ENCODE assay signal across 8 cellular contexts in genomic region chr3:187750041-187750512, GRCh38. TPM values are rescaled to one million over a fixed set of nuclear protein-coding genes. Genes with fewer than 3 reads are reported as not detected.
DNase-seq lines count a peak whose midpoint lies in the region; ATAC-seq, FAIRE-seq and TF ChIP-seq lines count a peak whose summit lies in the region.

No MANE protein-coding gene starts in this region.

- H3K27ac Mint-ChIP-seq in H9 = peak overlapping the region; percentile 67 to 93 (median 72); a peak in 6 of 7 replicates
- H3K27ac Mint-ChIP-seq in immature natural killer cell = peak overlapping the region in 1 of 6 donors; percentile 29

- H4K91ac ChIP-seq in H9 (ENCODE audit: insufficient read length, low read depth, low read length) = no peak overlapping the region

- H3K4me3 Mint-ChIP-seq in H9 (peak overlapping the region; percentile 60 to 72), immature natural killer cell (no peak overlapping the region)

- no peak overlapping the region for H4K8ac ChIP-seq in H9 (replicated peaks; ENCODE audit: insufficient read length, low read depth, low read length)

- H2BK5ac ChIP-seq in H9 (ENCODE audit: insufficient read length, low read length) = no peak overlapping the region

- no peaks in the 10 kb centered on the region for H3K27me3 ChIP-seq in H9 (ENCODE audit: insufficient read depth, low read length)
- H3K27me3 ChIP-seq in fibroblast of lung (ENCODE audit: control insufficient read depth, insufficient read depth, low read length) = no peaks in the 10 kb centered on the region

- no TSS peak for BruUV-seq in OCI-LY7 (replicated peaks; lab: Mats Ljungman, UMichigan)

- no peak overlapping the region for H2BK20ac ChIP-seq in H9 (ENCODE audit: low read depth, low read length, poor library complexity, severe bottlenecking)

- WGBS in H9 (ENCODE audit: extremely low coverage, insufficient read length, low lambda C conversion rate) = no CpG with 5 or more reads among the region's 11 CpGs

- H3K9me3 Mint-ChIP-seq in H9 (no peaks in the 10 kb centered on the region; a peak in 1 of 5 replicates), immature natural killer cell (no peaks in the 10 kb centered on the region)

- peak overlapping the region; percentile 28 for H3K9ac ChIP-seq in H9 (ENCODE audit: extremely low read depth, insufficient read length, low read length)
- H3K9ac ChIP-seq in fibroblast of lung (ENCODE audit: insufficient read depth, low read length) = peak overlapping the region; percentile 36

- TF ChIP-seq CTCF in H9 (conservative IDR thresholded peaks at IDR 0.05) = no peak
- no peak for TF ChIP-seq CTCF in OCI-LY7 (conservative IDR thresholded peaks at IDR 0.05; ENCODE audit: low read length)
- no peak for TF ChIP-seq CTCF in fibroblast of lung (conservative IDR thresholded peaks at IDR 0.05 in 1 of 2, IDR thresholded peaks at IDR 0.05 in 1 of 2; ENCODE audit: low read depth in 1 of 2, low read length in 2 of 2)

- H3K4me1 ChIP-seq in H9 (ENCODE audit: insufficient read depth, low read length) = peaks cover 7% of the 10 kb centered on the region; the same call in 1 of the 2 replicates
- H3K4me1 ChIP-seq in OCI-LY7 (ENCODE audit: insufficient read depth, low read length, poor library complexity, severe bottlenecking) = peaks cover 54% of the 10 kb centered on the region
- H3K4me1 ChIP-seq in fibroblast of lung (ENCODE audit: control insufficient read depth, extremely low read depth, insufficient read depth, low read length) = no peaks in the 10 kb centered on the region

- no peaks in the 10 kb centered on the region for H3K9me2 ChIP-seq in OCI-LY7 (ENCODE audit: insufficient read depth, low read length)

- no peak for ATAC-seq in GM18502 (IDR thresholded peaks at IDR 0.05; ENCODE audit: poor library complexity, unreplicated experiment)

- no peaks in the 10 kb centered on the region for H3K79me1 ChIP-seq in H9 (ENCODE audit: insufficient read depth, low read depth, low read length, poor library complexity, severe bottlenecking)

- H3K36me3 Mint-ChIP-seq in H9 (ENCODE audit: insufficient read depth in 1 of 3, low read depth in 3 of 3) (no peaks in the 10 kb centered on the region), immature natural killer cell (no peaks in the 10 kb centered on the region)

- no peaks in the 10 kb centered on the region for H3K27me3 Mint-ChIP-seq in H9 (ENCODE audit: low read depth)
- H3K27me3 Mint-ChIP-seq in immature natural killer cell (ENCODE audit: low read depth in 3 of 3) = peaks cover 8 to 15% (median 10%) of the 10 kb centered on the region in 3 donors

- H2AK5ac ChIP-seq in H9 (ENCODE audit: insufficient read length, low read length) = no peak overlapping the region

- peak overlapping the region; percentile 87 for H3K4me2 ChIP-seq in H9 (ENCODE audit: insufficient read depth, insufficient read length, low read length)
- peak overlapping the region; percentile 93 for H3K4me2 ChIP-seq in OCI-LY7 (ENCODE audit: low read length)
- H3K4me2 ChIP-seq in fibroblast of lung (ENCODE audit: extremely low read depth, insufficient read depth, low read length) = peak overlapping the region; percentile 92

- peak; percentile 89 for DNase-seq in H9
- peak; percentile 78 for DNase-seq in OCI-LY7 (ENCODE audit: low spot score)
- DNase-seq in fibroblast of lung (ENCODE audit: low read depth in 2 of 2) = peak; percentile 60 to 61
- peak; percentile 54 for DNase-seq in pons (ENCODE audit: low spot score)
- DNase-seq in stimulated activated naive CD4-positive, alpha-beta T cell (lab: John Stamatoyannopoulos, UW) = no peak
- no peak for DNase-seq in HTR-8/SVneo (ENCODE audit: insufficient read length, low spot score)
- DNase-seq in immature natural killer cell = no peak

- H4K5ac ChIP-seq in H9 (ENCODE audit: insufficient read length, low read depth, low read length) = peak overlapping the region; percentile 31

- no peak overlapping the region for H3K23ac ChIP-seq in H9 (ENCODE audit: insufficient read length, low read depth, low read length)

- H3K4me1 Mint-ChIP-seq in H9 (peaks cover 56% of the 10 kb centered on the region in 2 experiments), immature natural killer cell (peaks cover 37 to 45% of the 10 kb centered on the region in 2 donors)

- H2AFZ ChIP-seq in H9 (ENCODE audit: low read length) = peak overlapping the region; percentile 35
- H2AFZ ChIP-seq in OCI-LY7 (ENCODE audit: low read length) = peak overlapping the region; percentile 19; the same call in 1 of the 2 replicates
- H2AFZ ChIP-seq in fibroblast of lung (ENCODE audit: low read length) = peak overlapping the region; percentile 65

- H3K4me3 ChIP-seq in OCI-LY7 (ENCODE audit: low read depth, low read length, poor library complexity, severe bottlenecking) (peak overlapping the region; percentile 58), fibroblast of lung (replicated peaks in 1 of 4; ENCODE audit: control extremely low read depth in 1 of 4, insufficient read depth in 1 of 4, low read depth in 3 of 4, low read length in 4 of 4) (peak overlapping the region; percentile 7 to 50 (median 43))

- no peak overlapping the region for H2BK15ac ChIP-seq in H9 (ENCODE audit: low read depth, low read length)

- no peak overlapping the region for H2BK120ac ChIP-seq in H9 (ENCODE audit: low read depth, low read length, poor library complexity, severe bottlenecking)

- CTCF ChIA-PET in OCI-LY7 (lab: Charles Lee; ENCODE audit: unreplicated experiment) = interaction anchor here (0.6 to 3.0 kb wide), 6 partner anchors 10 to 212 kb away, joined by 3 to 18 read pairs (median 4); no protein-coding TSS in a partner anchor

- POLR2A ChIA-PET in OCI-LY7 (lab: Charles Lee) = interaction anchor here (0.6 to 13.4 kb wide), 19 partner anchors 10 to 1204 kb away, joined by 3 to 531 read pairs (median 5); no protein-coding TSS in a partner anchor

- H3T11ph ChIP-seq in H9 (ENCODE audit: low read length) = no peak overlapping the region

- peaks cover 12% of the 10 kb centered on the region for H3K23me2 ChIP-seq in H9 (ENCODE audit: insufficient read length, low read depth, low read length, poor library complexity, severe bottlenecking)

- peak overlapping the region; percentile 28 for H3K18ac ChIP-seq in H9 (ENCODE audit: insufficient read length, low read depth, low read length)

- FAIRE-seq in HTR-8/SVneo (lab: Jason Lieb, UNC) = no peak

- intact Hi-C loops in OCI-LY7 (cut with micrococcal nuclease; ENCODE audit: unreplicated experiment) = no loop called here

- no peak overlapping the region for H2BK12ac ChIP-seq in H9 (ENCODE audit: insufficient read length, low read depth, low read length)

- H3K27ac ChIP-seq in H9 (ENCODE audit: insufficient read length, low read depth, low read length) (peak overlapping the region; percentile 88), OCI-LY7 (ENCODE audit: low read depth, low read length, poor library complexity, severe bottlenecking) (peak overlapping the region; percentile 90), fibroblast of lung (ENCODE audit: insufficient read depth, low read length) (no peak overlapping the region)

- H3K79me2 ChIP-seq in H9 (ENCODE audit: insufficient read depth, low read length) (no peaks in the 10 kb centered on the region), OCI-LY7 (ENCODE audit: insufficient read depth, low read depth, low read length) (peaks cover 23% of the 10 kb centered on the region), fibroblast of lung (ENCODE audit: control insufficient read depth, insufficient read depth, low read length) (peaks cover under 1% of the 10 kb centered on the region)

- H3K36me3 ChIP-seq in OCI-LY7 (ENCODE audit: insufficient read depth, low read length) = no peaks in the 10 kb centered on the region
- H3K36me3 ChIP-seq in fibroblast of lung (ENCODE audit: control insufficient read depth, insufficient read depth, low read length) = no peaks in the 10 kb centered on the region

- peak overlapping the region; percentile 51; the same call in 1 of the 2 replicates for H3K14ac ChIP-seq in H9 (ENCODE audit: insufficient read depth, low read length)

- H3K56ac ChIP-seq in H9 (ENCODE audit: insufficient read length, low read depth, low read length) = no peak overlapping the region

- no peaks in the 10 kb centered on the region for H3K9me3 ChIP-seq in H9 (ENCODE audit: control insufficient read depth, low read depth, low read length)
- H3K9me3 ChIP-seq in OCI-LY7 (ENCODE audit: low read length) = no peaks in the 10 kb centered on the region
- H3K9me3 ChIP-seq in fibroblast of lung (ENCODE audit: control insufficient read depth, insufficient read depth, low read depth, low read length) = no peaks in the 10 kb centered on the region

- H4K20me1 ChIP-seq in H9 (ENCODE audit: control insufficient read depth, insufficient read depth, insufficient read length) (no peaks in the 10 kb centered on the region), OCI-LY7 (ENCODE audit: insufficient read depth, low read length) (no peaks in the 10 kb centered on the region), fibroblast of lung (ENCODE audit: control insufficient read depth, extremely low read depth, insufficient read depth, low read length) (no peaks in the 10 kb centered on the region)

- no peak overlapping the region for H3K4ac ChIP-seq in H9 (ENCODE audit: low read depth, low read length)

RNA-seq across cellular contexts. Expression of gene BCL6, which starts 4.8 kb away (rescaled TPM):
- 3.4 and 4.1 TPM in 2 replicates for total RNA-seq in H9 (2021)
- 62.4 and 65.6 TPM in 2 replicates for total RNA-seq in OCI-LY7 (2014; rRNA removed; shearing (Covaris generic))
- 251 and 256 TPM in 2 replicates for total RNA-seq in OCI-LY7 (2022)
- 32.6 and 46.6 TPM in 2 replicates for total RNA-seq in fibroblast of lung
- 7.5 and 12.7 TPM in 2 replicates for polyA plus RNA-seq in fibroblast of lung
- 27.7 and 33.0 TPM in 2 replicates for polyA plus RNA-seq in fibroblast of lung (2012)
- 51.8 and 79.4 TPM in 2 replicates for polyA minus RNA-seq in fibroblast of lung (ENCODE audit: low replicate concordance)
- polyA plus RNA-seq in immature natural killer cell = 1 to 10 TPM; 3.2 to 4.7 (median 4.6) TPM

RNA-seq across cellular contexts. Expression of gene RTP2, which starts 47.7 kb away (rescaled TPM):
- not detected in 2 replicates for total RNA-seq in H9 (2021)
- not detected in 2 replicates for total RNA-seq in OCI-LY7 (2014; rRNA removed; shearing (Covaris generic))
- total RNA-seq in OCI-LY7 (2022) = not detected in 2 replicates
- total RNA-seq in fibroblast of lung = not detected in 2 replicates
- not detected in 2 replicates for polyA plus RNA-seq in fibroblast of lung
- polyA plus RNA-seq in fibroblast of lung (2012) = not detected in 2 replicates
- polyA minus RNA-seq in fibroblast of lung (ENCODE audit: low replicate concordance) = 1.3 TPM in 1 of 2 replicates, not detected in the other
- not detected for polyA plus RNA-seq in immature natural killer cell

Comparison
In these comparisons a context has a peak if more than half of its experiments do, and no peak if none do; other contexts are left out.
1. DNase-seq: peak in H9 (single experiment), OCI-LY7 (single experiment), fibroblast of lung (2 of 2) and pons (single experiment); none in stimulated activated naive CD4-positive, alpha-beta T cell (0 of 6), HTR-8/SVneo (single experiment) and immature natural killer cell (0 of 3).
2. H3K4me3 Mint-ChIP-seq: peak in H9 (2 of 2); none in immature natural killer cell (0 of 5).
3. Peak in every context shown above with its lines, with median percentiles within 50 percentile points of each other: H2AFZ ChIP-seq and H3K4me2 ChIP-seq.